In the genomic region with DNA sequence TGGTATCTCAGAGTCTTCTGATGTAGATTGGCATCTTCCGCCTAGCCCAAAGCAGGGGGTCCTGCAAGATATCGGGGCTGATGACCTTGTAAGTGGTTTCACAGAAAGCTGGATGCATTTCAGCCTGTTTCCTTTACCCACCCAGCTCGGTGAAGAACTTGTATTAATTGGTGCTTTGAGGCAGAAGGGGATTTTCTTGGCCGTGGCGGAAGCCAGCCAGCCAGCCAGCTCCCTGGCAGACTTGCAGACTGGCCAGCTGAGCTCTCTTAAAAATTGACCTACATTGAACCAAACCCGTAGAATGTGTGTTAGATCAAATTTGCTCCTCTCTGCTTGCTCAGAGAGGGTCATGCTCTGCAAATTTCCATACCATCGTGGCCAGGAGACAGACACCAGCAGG, we compare ENCODE assay signal across 18 cellular contexts.
DNase-seq lines count a peak whose midpoint lies in the region; TF ChIP-seq lines count a peak whose summit lies in the region.
"Had no signal": no experiment of that assay in that cellular context is flagged by ENCODE, and none has a peak within 500 bp of the region (broad histone marks: within the 10 kb centered on the region; RNA-seq: fewer than 3 reads in every experiment).

No MANE protein-coding gene starts in this region.

- H3K79me2 ChIP-seq in osteoblast (ENCODE audit: insufficient read depth, low read length) = peaks cover 32% of the 10 kb centered on the region
- no peaks in the 10 kb centered on the region for H3K79me2 ChIP-seq in SK-N-SH (ENCODE audit: insufficient read depth)

- POLR2A ChIA-PET in SK-N-SH (lab: Yijun Ruan, JAX) = no interaction called here

- H3K9ac ChIP-seq in SK-N-SH = no peak overlapping the region

- H3K4me3 Mint-ChIP-seq in glutamatergic neuron (ENCODE audit: unreplicated experiment) = peak overlapping the region; percentile 64
- H3K4me3 Mint-ChIP-seq: B cell; CD4-positive, alpha-beta memory T cell; H9 had no signal

- peaks cover 5% of the 10 kb centered on the region for H3K9me3 Mint-ChIP-seq in glutamatergic neuron (ENCODE audit: unreplicated experiment)

- H3K9me2 ChIP-seq in SK-N-SH = no peaks in the 10 kb centered on the region

- H3K27me3 ChIP-seq in MG63 (no peaks in the 10 kb centered on the region), osteoblast (ENCODE audit: insufficient read depth, low read length) (no peaks in the 10 kb centered on the region), SK-N-SH (ENCODE audit: insufficient read depth) (no peaks in the 10 kb centered on the region)

- no peak for TF ChIP-seq EP300 in SK-N-SH (IDR thresholded peaks at IDR 0.05; ENCODE audit: borderline replicate concordance in 1 of 2, low read depth in 1 of 2, low read length in 1 of 2)

- no peaks in the 10 kb centered on the region for H3K9me3 ChIP-seq in MG63
- H3K9me3 ChIP-seq in osteoblast (ENCODE audit: low read depth, low read length) = no peaks in the 10 kb centered on the region
- H3K9me3 ChIP-seq in SK-N-SH = no peaks in the 10 kb centered on the region

- no peak overlapping the region for H2AFZ ChIP-seq in osteoblast (ENCODE audit: low read length)
- H2AFZ ChIP-seq in SK-N-SH (ENCODE audit: low read depth) = no peak overlapping the region

- DNase-seq in MG63 (peak; percentile 27), glutamatergic neuron (no peak), osteoblast (ENCODE audit: insufficient read length, low spot score, missing footprints) (no peak), substantia nigra (lab: John Stamatoyannopoulos, UW) (peak in 25 of 49 donors; percentile 4 to 55 (median 16)), SK-N-SH (no peak), D341Med (ENCODE audit: low spot score) (no peak), NCI-H1436 treated with DMSO at 0.1 percent for 48 hours (lab: John Stamatoyannopoulos, UW) (no peak)
- DNase-seq: ACHN; CD4-positive, alpha-beta memory T cell; H9; KG1; NCI-H1092 treated with DMSO at 0.1 percent for 48 hours; NCI-H1694 treated with DMSO at 0.1 percent for 48 hours; NCI-H345; NCI-H526 treated with DMSO at 0.1 percent for 48 hours; NK-92 treated with Interleukin-12 subunit alpha and Interleukin-12 subunit beta, amount 100 ng/mL, for 24 hours; OCI-M1 had no signal

- WGBS in SK-N-SH (ENCODE audit: low lambda C conversion rate) = 88% methylated on average over 7 of the region's 7 CpGs

- H3K27ac Mint-ChIP-seq in glutamatergic neuron (ENCODE audit: unreplicated experiment) = peak overlapping the region; percentile 98
- H3K27ac Mint-ChIP-seq: B cell; CD4-positive, alpha-beta memory T cell had no signal

- H3K4me2 ChIP-seq in osteoblast (ENCODE audit: insufficient read depth, low read length) (no peak overlapping the region), SK-N-SH (no peak overlapping the region)

- no peak for TF ChIP-seq RAD21 in SK-N-SH (IDR thresholded peaks at IDR 0.05; ENCODE audit: low read length)

- H3K36me3 ChIP-seq in MG63 = no peaks in the 10 kb centered on the region; the same call in 1 of the 2 replicates
- H3K36me3 ChIP-seq in osteoblast (ENCODE audit: insufficient read depth, low read length) = peaks cover 12% of the 10 kb centered on the region
- no peaks in the 10 kb centered on the region for H3K36me3 ChIP-seq in SK-N-SH (replicated peaks in 1 of 2; ENCODE audit: control insufficient read depth in 1 of 2, insufficient read depth in 2 of 2, low read length in 1 of 2)

- peaks cover 3% of the 10 kb centered on the region for H3K27me3 Mint-ChIP-seq in glutamatergic neuron (ENCODE audit: unreplicated experiment)
- H3K27me3 Mint-ChIP-seq: CD4-positive, alpha-beta memory T cell had no signal

- H3K4me1 ChIP-seq in osteoblast (ENCODE audit: insufficient read depth, low read length) (peaks cover 22% of the 10 kb centered on the region), SK-N-SH (ENCODE audit: control insufficient read depth in 1 of 2, insufficient read depth in 2 of 2, low read depth in 1 of 2, low read length in 1 of 2) (no peaks in the 10 kb centered on the region)

- H3K27ac ChIP-seq in osteoblast (ENCODE audit: low read depth, low read length) (peak overlapping the region; percentile 99), substantia nigra (ENCODE audit: low read depth, low read length, poor library complexity, severe bottlenecking) (no peak overlapping the region), SK-N-SH (ENCODE audit: low read depth in 2 of 2, low read length in 1 of 2) (no peak overlapping the region)

- TF ChIP-seq CTCF in glutamatergic neuron (IDR thresholded peaks at IDR 0.05; ENCODE audit: partially characterized antibody, unreplicated experiment) (no peak), osteoblast (IDR thresholded peaks at IDR 0.05; ENCODE audit: extremely low read depth, low read depth, low read length) (no peak), SK-N-SH (IDR thresholded peaks at IDR 0.05) (no peak)

- no peaks in the 10 kb centered on the region for H4K20me1 ChIP-seq in osteoblast (ENCODE audit: insufficient read depth, low read length)
- no peaks in the 10 kb centered on the region for H4K20me1 ChIP-seq in SK-N-SH (ENCODE audit: insufficient read depth)

- H3K4me3 ChIP-seq in MG63 (no peak overlapping the region), osteoblast (ENCODE audit: insufficient read depth, low read length) (no peak overlapping the region), SK-N-SH (ENCODE audit: low read depth in 2 of 2, low read length in 1 of 2) (no peak overlapping the region)

- no peaks in the 10 kb centered on the region for H3F3A ChIP-seq in SK-N-SH (replicated peaks; ENCODE audit: insufficient read depth)

- H3K36me3 Mint-ChIP-seq in glutamatergic neuron (ENCODE audit: unreplicated experiment) = no peaks in the 10 kb centered on the region
- H3K36me3 Mint-ChIP-seq: CD4-positive, alpha-beta memory T cell had no signal

- H3K4me1 Mint-ChIP-seq in glutamatergic neuron (ENCODE audit: low read depth, unreplicated experiment) = peaks cover 45% of the 10 kb centered on the region
- H3K4me1 Mint-ChIP-seq: B cell; CD4-positive, alpha-beta memory T cell had no signal

- CTCF ChIA-PET in SK-N-SH (lab: Yijun Ruan, JAX) = interaction anchor here (0.6 kb wide), 1 partner anchor 208 kb away, joined by 3 read pairs; no protein-coding TSS in a partner anchor

TF ChIP-seq in SK-N-SH, 30 proteins besides CTCF, POLR2A, EP300 and RAD21:
- no peak for TF ChIP-seq RXRA (IDR thresholded peaks at IDR 0.05; ENCODE audit: borderline replicate concordance, low read depth)
- TF ChIP-seq EZH2phosphoT487 (IDR thresholded peaks at IDR 0.05; ENCODE audit: borderline replicate concordance, low read depth) = no peak
- TF ChIP-seq RCOR1 (IDR thresholded peaks at IDR 0.05; ENCODE audit: low read length) = no peak
- no peak for TF ChIP-seq TAF1 (IDR thresholded peaks at IDR 0.05; ENCODE audit: borderline replicate concordance, low read depth, low read length)
- no peak for TF ChIP-seq JUND (IDR thresholded peaks at IDR 0.05)
- no peak for TF ChIP-seq RFX5 (IDR thresholded peaks at IDR 0.05; ENCODE audit: low read length)
- TF ChIP-seq, protein P1, sequence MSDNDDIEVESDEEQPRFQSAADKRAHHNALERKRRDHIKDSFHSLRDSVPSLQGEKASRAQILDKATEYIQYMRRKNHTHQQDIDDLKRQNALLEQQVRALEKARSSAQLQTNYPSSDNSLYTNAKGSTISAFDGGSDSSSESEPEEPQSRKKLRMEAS (IDR thresholded peaks at IDR 0.05; ENCODE audit: low read depth) = no peak
- no peak for TF ChIP-seq NRF1 (IDR thresholded peaks at IDR 0.05; ENCODE audit: low read depth, low read length)
- no peak for TF ChIP-seq SIN3A (IDR thresholded peaks at IDR 0.05; ENCODE audit: borderline replicate concordance, low read depth, low read length)

Comparison
In these comparisons a context has a peak if more than half of its experiments do, and no peak if none do; other contexts are left out.
1. DNase-seq: peak in MG63 (single experiment) and substantia nigra (25 of 49); none in glutamatergic neuron (single experiment), osteoblast (single experiment), SK-N-SH (single experiment), D341Med (single experiment) and NCI-H1436 treated with DMSO at 0.1 percent for 48 hours (single experiment).